In the genomic region with DNA sequence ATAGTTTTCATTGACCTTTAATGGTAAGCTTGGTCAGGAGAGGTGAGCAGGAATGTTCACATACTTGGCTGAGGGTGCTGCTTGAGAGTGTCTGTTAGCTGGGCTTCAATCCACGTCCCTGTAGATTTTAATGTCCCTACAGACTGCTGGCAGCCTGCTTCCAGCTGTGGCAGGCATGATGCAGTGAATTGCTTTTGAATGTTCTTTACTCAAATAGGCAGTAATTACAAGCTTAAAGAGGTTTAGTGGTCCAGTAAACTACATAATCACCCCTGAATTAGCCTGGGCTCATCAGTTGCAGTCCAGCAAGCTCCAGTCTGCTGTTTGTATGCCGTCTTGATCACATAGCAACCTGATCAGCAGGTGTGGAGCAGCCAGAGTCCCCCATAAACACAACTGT, we compare ENCODE assay signal across 12 cellular contexts.
DNase-seq lines count a peak whose midpoint lies in the region; ATAC-seq and TF ChIP-seq lines count a peak whose summit lies in the region.
"Had no signal": no experiment of that assay in that cellular context is flagged by ENCODE, and none has a peak within 500 bp of the region (broad histone marks: within the 10 kb centered on the region; RNA-seq: fewer than 3 reads in every experiment).

No MANE protein-coding gene starts in this region.

- POLR2A ChIA-PET in MCF 10A (lab: Yijun Ruan, JAX): interaction anchor here (0.9 to 1.2 kb wide), 2 partner anchors 10 to 16 kb away, joined by 3 to 4 read pairs; no protein-coding TSS in a partner anchor

- no TSS peak for BruUV-seq in MCF 10A (replicated peaks; lab: Mats Ljungman, UMichigan)

- peaks cover 67% of the 10 kb centered on the region for H3K4me1 Mint-ChIP-seq in HFFc6 (ENCODE audit: low read depth)
- no peaks in the 10 kb centered on the region for H3K4me1 Mint-ChIP-seq in MCF 10A (ENCODE audit: insufficient read depth, unreplicated experiment)
- H3K4me1 Mint-ChIP-seq: T-cell had no signal

- DNase-seq in HFFc6 (no peak), NCI-H2227 (lab: John Stamatoyannopoulos, UW; ENCODE audit: unreplicated experiment) (peak; percentile 93), left cardiac atrium (no peak), substantia nigra (lab: John Stamatoyannopoulos, UW) (no peak), MCF 10A (ENCODE audit: unreplicated experiment) (no peak)
- DNase-seq: CD8-positive, alpha-beta T cell; right lobe of liver; T-cell had no signal

- H3K27me3 Mint-ChIP-seq in HFFc6 (ENCODE audit: insufficient read depth) (peaks cover 3% of the 10 kb centered on the region), MCF 10A (ENCODE audit: insufficient read depth, unreplicated experiment) (no peaks in the 10 kb centered on the region)
- H3K27me3 Mint-ChIP-seq: T-cell had no signal

- no peak for TF ChIP-seq CTCF in HFFc6 (IDR thresholded peaks at IDR 0.05)
- no peak for TF ChIP-seq CTCF in MCF 10A (IDR thresholded peaks at IDR 0.05; ENCODE audit: unreplicated experiment)

- peak overlapping the region; percentile 43 for H3K27ac ChIP-seq in substantia nigra (ENCODE audit: low read depth, low read length, poor library complexity, severe bottlenecking)
- H3K27ac ChIP-seq: right lobe of liver, suprapubic skin had no signal

- peak; percentile 60 to 61 for ATAC-seq in left cardiac atrium
- no peak for ATAC-seq in HG03565 (IDR thresholded peaks at IDR 0.05; ENCODE audit: unreplicated experiment)
- ATAC-seq in HG03354 (IDR thresholded peaks at IDR 0.05; ENCODE audit: poor library complexity, severe bottlenecking, unreplicated experiment): no peak
- ATAC-seq: CD8-positive, alpha-beta T cell; esophagus mucosa; right lobe of liver; T-cell had no signal

- H3K27ac Mint-ChIP-seq in HFFc6 (peak overlapping the region; percentile 73), MCF 10A (ENCODE audit: low read depth, unreplicated experiment) (no peak overlapping the region)
- H3K27ac Mint-ChIP-seq: CD8-positive, alpha-beta T cell; T-cell had no signal

- H3K4me3 Mint-ChIP-seq in HFFc6 (no peak overlapping the region), MCF 10A (ENCODE audit: unreplicated experiment) (no peak overlapping the region)
- H3K4me3 Mint-ChIP-seq: CD8-positive, alpha-beta T cell; T-cell had no signal

- CTCF ChIA-PET in MCF 10A (lab: Yijun Ruan, JAX): interaction anchor here (1.0 kb wide), 1 partner anchor 108 kb away, joined by 3 read pairs; no protein-coding TSS in a partner anchor

- H3K36me3 Mint-ChIP-seq in HFFc6 (ENCODE audit: low read depth) (peaks cover 10% of the 10 kb centered on the region), MCF 10A (ENCODE audit: insufficient read depth, unreplicated experiment) (no peaks in the 10 kb centered on the region)
- H3K36me3 Mint-ChIP-seq: CD8-positive, alpha-beta T cell; T-cell had no signal

- intact Hi-C loops in left cardiac atrium (cut with DNase I) (no loop called here), MCF 10A (cut with micrococcal nuclease) (no loop called here)

- H3K9me3 Mint-ChIP-seq in HFFc6: no peaks in the 10 kb centered on the region
- no peaks in the 10 kb centered on the region for H3K9me3 Mint-ChIP-seq in MCF 10A (ENCODE audit: unreplicated experiment)
- H3K9me3 Mint-ChIP-seq: CD8-positive, alpha-beta T cell had no signal

Comparison
In these comparisons a context has a peak if more than half of its experiments do, and no peak if none do; other contexts are left out.
1. ATAC-seq: peak in left cardiac atrium (2 of 2); none in HG03565 (single experiment) and HG03354 (single experiment).